Comparison of ENCODE assay signal across 7 cellular contexts in the genomic region with DNA sequence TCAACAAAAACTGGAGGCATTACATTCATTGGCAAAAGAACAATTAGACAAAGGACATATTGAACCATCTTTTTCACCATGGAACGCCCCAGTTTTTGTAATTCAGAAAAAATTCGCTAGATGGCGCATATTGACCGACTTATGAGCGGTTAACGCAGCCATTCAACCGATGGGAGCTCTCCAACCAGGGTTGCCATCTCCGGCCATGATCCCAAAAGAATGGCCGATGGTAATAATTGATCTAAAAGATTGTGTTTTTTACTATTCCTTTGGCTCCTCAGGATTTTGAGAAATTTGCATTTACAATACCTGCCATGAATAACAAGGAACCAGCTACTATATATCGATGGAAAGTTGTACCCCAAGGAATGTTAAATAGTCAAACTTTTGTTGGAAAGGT. TPM values are rescaled to one million over a fixed set of nuclear protein-coding genes. Genes with fewer than 3 reads are reported as not detected.
A peak's percentile ranks its signal among the peaks of the same experiment; 100 is the strongest.
DNase-seq lines count a peak whose midpoint lies in the region; ATAC-seq, FAIRE-seq and TF ChIP-seq lines count a peak whose summit lies in the region.

No MANE protein-coding gene starts in this region.

- H3K4me2 ChIP-seq in astrocyte (ENCODE audit: low read length): no peak overlapping the region

- peaks cover 9% of the 10 kb centered on the region for H3K4me1 ChIP-seq in astrocyte (ENCODE audit: insufficient read depth, low read length)
- peaks cover 0 to 3% of the 10 kb centered on the region in 2 donors for H3K4me1 ChIP-seq in small intestine (ENCODE audit: control insufficient read depth in 2 of 2, insufficient read depth in 1 of 2, low read depth in 1 of 2, low read length in 1 of 2)

- no peak overlapping the region for H2AFZ ChIP-seq in astrocyte (ENCODE audit: low read depth, low read length)

- no peak overlapping the region for H3K27ac ChIP-seq in astrocyte (ENCODE audit: low read depth, low read length)
- no peak overlapping the region for H3K27ac ChIP-seq in small intestine (ENCODE audit: low read depth in 1 of 2, low read length in 1 of 2)

- H3K9me3 ChIP-seq in astrocyte (ENCODE audit: insufficient read depth, low read depth, low read length) (no peaks in the 10 kb centered on the region), small intestine (ENCODE audit: control insufficient read depth, low read depth) (no peaks in the 10 kb centered on the region)

- DNase-seq in EL (peak; percentile 74), M059J (ENCODE audit: low read depth) (peak; percentile 64), astrocyte (ENCODE audit: low read depth) (peak; percentile 25), hepatic stellate cell (ENCODE audit: low spot score) (peak; percentile 74), small intestine (peak; percentile 83)

- H3K4me3 ChIP-seq in astrocyte (ENCODE audit: insufficient read depth, low read depth, low read length): no peak overlapping the region
- no peak overlapping the region for H3K4me3 ChIP-seq in small intestine (ENCODE audit: low read depth in 1 of 2, low read length in 2 of 2)

- no peak overlapping the region for H3K4me3 Mint-ChIP-seq in astrocyte (ENCODE audit: unreplicated experiment)

- no peaks in the 10 kb centered on the region for H3K36me3 Mint-ChIP-seq in astrocyte (ENCODE audit: low read depth, unreplicated experiment)

- H3K9me3 Mint-ChIP-seq in astrocyte (ENCODE audit: unreplicated experiment): no peaks in the 10 kb centered on the region

- peak; percentile 73 for ATAC-seq in SK-N-SH treated with all-trans-retinoic acid at 6 μM for 48 hours
- ATAC-seq in HG02623 (IDR thresholded peaks at IDR 0.05; ENCODE audit: unreplicated experiment): no peak

- no peak overlapping the region for H3K9ac ChIP-seq in astrocyte (ENCODE audit: low read length)

- H4K20me1 ChIP-seq in astrocyte (ENCODE audit: insufficient read depth, low read length): no peaks in the 10 kb centered on the region

- H3K27me3 Mint-ChIP-seq in astrocyte (ENCODE audit: low read depth, unreplicated experiment): peaks cover 61% of the 10 kb centered on the region

- WGBS in small intestine, 3 donors: 5 to 7% (median 7%) methylated on average over 10 of the region's 10 CpGs

- H3K4me1 Mint-ChIP-seq in astrocyte (ENCODE audit: low read depth, unreplicated experiment): peaks cover 11% of the 10 kb centered on the region

- FAIRE-seq in astrocyte (lab: Jason Lieb, UNC) (peak; percentile 45), small intestine (lab: Jason Lieb, UNC) (peak; percentile 5)

- H3K79me2 ChIP-seq in astrocyte (ENCODE audit: insufficient read depth, low read length): no peaks in the 10 kb centered on the region

- H3K36me3 ChIP-seq in astrocyte (ENCODE audit: insufficient read depth, low read length) (no peaks in the 10 kb centered on the region), small intestine (ENCODE audit: control insufficient read depth in 2 of 2, insufficient read depth in 2 of 2, low read length in 2 of 2) (no peaks in the 10 kb centered on the region)

- no peak overlapping the region for H3K27ac Mint-ChIP-seq in astrocyte (ENCODE audit: unreplicated experiment)

- H3K27me3 ChIP-seq in astrocyte (ENCODE audit: insufficient read depth, low read length) (peaks cover 62% of the 10 kb centered on the region), small intestine (ENCODE audit: control insufficient read depth in 2 of 2, insufficient read depth in 2 of 2, low read length in 2 of 2) (peaks cover 0 to 5% of the 10 kb centered on the region in 2 donors)

- peak; percentile 74 for TF ChIP-seq CTCF in astrocyte (IDR thresholded peaks at IDR 0.05; ENCODE audit: insufficient read depth, low read depth, low read length)

TF ChIP-seq in SK-N-SH treated with all-trans-retinoic acid at 6 μM for 48 hours, 23 proteins besides CTCF, POLR2A, EP300 and RAD21 (continues in another document):
- TF ChIP-seq ISL1 (CRISPR knock-in tag; IDR thresholded peaks at IDR 0.05): no peak
- TF ChIP-seq, protein P1, sequence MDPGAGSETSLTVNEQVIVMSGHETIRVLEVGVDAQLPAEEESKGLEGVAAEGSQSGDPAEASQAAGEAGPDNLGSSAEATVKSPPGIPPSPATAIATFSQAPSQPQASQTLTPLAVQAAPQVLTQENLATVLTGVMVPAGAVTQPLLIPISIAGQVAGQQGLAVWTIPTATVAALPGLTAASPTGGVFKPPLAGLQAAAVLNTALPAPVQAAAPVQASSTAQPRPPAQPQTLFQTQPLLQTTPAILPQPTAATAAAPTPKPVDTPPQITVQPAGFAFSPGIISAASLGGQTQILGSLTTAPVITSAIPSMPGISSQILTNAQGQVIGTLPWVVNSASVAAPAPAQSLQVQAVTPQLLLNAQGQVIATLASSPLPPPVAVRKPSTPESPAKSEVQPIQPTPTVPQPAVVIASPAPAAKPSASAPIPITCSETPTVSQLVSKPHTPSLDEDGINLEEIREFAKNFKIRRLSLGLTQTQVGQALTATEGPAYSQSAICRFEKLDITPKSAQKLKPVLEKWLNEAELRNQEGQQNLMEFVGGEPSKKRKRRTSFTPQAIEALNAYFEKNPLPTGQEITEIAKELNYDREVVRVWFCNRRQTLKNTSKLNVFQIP (CRISPR knock-in tag; IDR thresholded peaks at IDR 0.05; ENCODE audit: borderline replicate concordance, low read depth): no peak
- no peak for TF ChIP-seq TOX (CRISPR knock-in tag; IDR thresholded peaks at IDR 0.05; ENCODE audit: borderline replicate concordance)
- no peak for TF ChIP-seq ZNF565 (CRISPR knock-in tag; conservative IDR thresholded peaks at IDR 0.05; ENCODE audit: low read depth)
- TF ChIP-seq ZC3H10 (CRISPR knock-in tag; IDR thresholded peaks at IDR 0.05): no peak
- TF ChIP-seq, protein P2, sequence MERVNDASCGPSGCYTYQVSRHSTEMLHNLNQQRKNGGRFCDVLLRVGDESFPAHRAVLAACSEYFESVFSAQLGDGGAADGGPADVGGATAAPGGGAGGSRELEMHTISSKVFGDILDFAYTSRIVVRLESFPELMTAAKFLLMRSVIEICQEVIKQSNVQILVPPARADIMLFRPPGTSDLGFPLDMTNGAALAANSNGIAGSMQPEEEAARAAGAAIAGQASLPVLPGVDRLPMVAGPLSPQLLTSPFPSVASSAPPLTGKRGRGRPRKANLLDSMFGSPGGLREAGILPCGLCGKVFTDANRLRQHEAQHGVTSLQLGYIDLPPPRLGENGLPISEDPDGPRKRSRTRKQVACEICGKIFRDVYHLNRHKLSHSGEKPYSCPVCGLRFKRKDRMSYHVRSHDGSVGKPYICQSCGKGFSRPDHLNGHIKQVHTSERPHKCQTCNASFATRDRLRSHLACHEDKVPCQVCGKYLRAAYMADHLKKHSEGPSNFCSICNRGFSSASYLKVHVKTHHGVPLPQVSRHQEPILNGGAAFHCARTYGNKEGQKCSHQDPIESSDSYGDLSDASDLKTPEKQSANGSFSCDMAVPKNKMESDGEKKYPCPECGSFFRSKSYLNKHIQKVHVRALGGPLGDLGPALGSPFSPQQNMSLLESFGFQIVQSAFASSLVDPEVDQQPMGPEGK (CRISPR knock-in tag; IDR thresholded peaks at IDR 0.05; ENCODE audit: borderline replicate concordance): no peak
- no peak for TF ChIP-seq ZNF70 (CRISPR knock-in tag; IDR thresholded peaks at IDR 0.05)
- TF ChIP-seq, protein P3, sequence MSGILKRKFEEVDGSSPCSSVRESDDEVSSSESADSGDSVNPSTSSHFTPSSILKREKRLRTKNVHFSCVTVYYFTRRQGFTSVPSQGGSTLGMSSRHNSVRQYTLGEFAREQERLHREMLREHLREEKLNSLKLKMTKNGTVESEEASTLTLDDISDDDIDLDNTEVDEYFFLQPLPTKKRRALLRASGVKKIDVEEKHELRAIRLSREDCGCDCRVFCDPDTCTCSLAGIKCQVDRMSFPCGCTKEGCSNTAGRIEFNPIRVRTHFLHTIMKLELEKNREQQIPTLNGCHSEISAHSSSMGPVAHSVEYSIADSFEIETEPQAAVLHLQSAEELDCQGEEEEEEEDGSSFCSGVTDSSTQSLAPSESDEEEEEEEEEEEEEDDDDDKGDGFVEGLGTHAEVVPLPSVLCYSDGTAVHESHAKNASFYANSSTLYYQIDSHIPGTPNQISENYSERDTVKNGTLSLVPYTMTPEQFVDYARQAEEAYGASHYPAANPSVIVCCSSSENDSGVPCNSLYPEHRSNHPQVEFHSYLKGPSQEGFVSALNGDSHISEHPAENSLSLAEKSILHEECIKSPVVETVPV (CRISPR knock-in tag; IDR thresholded peaks at IDR 0.05): no peak
- no peak for TF ChIP-seq BACH2 (CRISPR knock-in tag; IDR thresholded peaks at IDR 0.05; ENCODE audit: borderline replicate concordance)
- no peak for TF ChIP-seq GLIS3 (CRISPR knock-in tag; IDR thresholded peaks at IDR 0.05)
- no peak for TF ChIP-seq SNAI2 (CRISPR knock-in tag; IDR thresholded peaks at IDR 0.05)
- no peak for TF ChIP-seq ZFP30 (CRISPR knock-in tag; IDR thresholded peaks at IDR 0.05)
- TF ChIP-seq, protein P4, sequence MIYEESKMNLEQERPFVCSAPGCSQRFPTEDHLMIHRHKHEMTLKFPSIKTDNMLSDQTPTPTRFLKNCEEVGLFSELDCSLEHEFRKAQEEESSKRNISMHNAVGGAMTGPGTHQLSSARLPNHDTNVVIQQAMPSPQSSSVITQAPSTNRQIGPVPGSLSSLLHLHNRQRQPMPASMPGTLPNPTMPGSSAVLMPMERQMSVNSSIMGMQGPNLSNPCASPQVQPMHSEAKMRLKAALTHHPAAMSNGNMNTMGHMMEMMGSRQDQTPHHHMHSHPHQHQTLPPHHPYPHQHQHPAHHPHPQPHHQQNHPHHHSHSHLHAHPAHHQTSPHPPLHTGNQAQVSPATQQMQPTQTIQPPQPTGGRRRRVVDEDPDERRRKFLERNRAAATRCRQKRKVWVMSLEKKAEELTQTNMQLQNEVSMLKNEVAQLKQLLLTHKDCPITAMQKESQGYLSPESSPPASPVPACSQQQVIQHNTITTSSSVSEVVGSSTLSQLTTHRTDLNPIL (CRISPR knock-in tag; IDR thresholded peaks at IDR 0.05; ENCODE audit: low read depth): no peak
- no peak for TF ChIP-seq PPARA (CRISPR knock-in tag; IDR thresholded peaks at IDR 0.05; ENCODE audit: borderline replicate concordance)
- no peak for TF ChIP-seq ESRRG (CRISPR knock-in tag; IDR thresholded peaks at IDR 0.05)
- no peak for TF ChIP-seq ZNF8 (CRISPR knock-in tag; IDR thresholded peaks at IDR 0.05)

RNA-seq across cellular contexts. Expression of a gene that starts 21.4 kb away (rescaled TPM):
- total RNA-seq in M059J (2014; rRNA removed; shearing (Covaris generic)): not detected in 2 replicates
- total RNA-seq in astrocyte: not detected in 2 replicates
- 1 to 10 TPM in 2 of 3 donors, under 1 TPM in 1; 0.45 to 2.0 (median 1.9) TPM for polyA plus RNA-seq in small intestine

RNA-seq across cellular contexts. Expression of a gene that starts 27.2 kb away (rescaled TPM):
- not detected in 2 replicates for total RNA-seq in M059J (2014; rRNA removed; shearing (Covaris generic))
- total RNA-seq in astrocyte: not detected in 2 replicates
- polyA plus RNA-seq in small intestine: under 1 TPM; 0.45 to 0.81 (median 0.66) TPM

RNA-seq across cellular contexts. Expression of a gene that starts 57.9 kb away (rescaled TPM):
- not detected in 2 replicates for total RNA-seq in M059J (2014; rRNA removed; shearing (Covaris generic))
- total RNA-seq in astrocyte: not detected in 2 replicates
- polyA plus RNA-seq in small intestine: not detected

RNA-seq across cellular contexts. Expression of a gene that starts 58.0 kb away (rescaled TPM):
- total RNA-seq in M059J (2014; rRNA removed; shearing (Covaris generic)): 0.44 TPM in 1 of 2 replicates, not detected in the other
- total RNA-seq in astrocyte: 0.17 and 0.82 TPM in 2 replicates
- polyA plus RNA-seq in small intestine: 1 to 10 TPM in 1 of 3 donors, under 1 TPM in 1, not detected in 1; 0.13 to 1.6 TPM

Comparison
In these comparisons a context has a peak if more than half of its experiments do, and no peak if none do; other contexts are left out.
1. DNase-seq: peak in every context shown above with its lines; median percentile 83 in small intestine; 74 in EL; 74 in hepatic stellate cell; 64 in M059J; 25 in astrocyte.